25 cellular contexts compared by ENCODE assay signal in the genomic region with DNA sequence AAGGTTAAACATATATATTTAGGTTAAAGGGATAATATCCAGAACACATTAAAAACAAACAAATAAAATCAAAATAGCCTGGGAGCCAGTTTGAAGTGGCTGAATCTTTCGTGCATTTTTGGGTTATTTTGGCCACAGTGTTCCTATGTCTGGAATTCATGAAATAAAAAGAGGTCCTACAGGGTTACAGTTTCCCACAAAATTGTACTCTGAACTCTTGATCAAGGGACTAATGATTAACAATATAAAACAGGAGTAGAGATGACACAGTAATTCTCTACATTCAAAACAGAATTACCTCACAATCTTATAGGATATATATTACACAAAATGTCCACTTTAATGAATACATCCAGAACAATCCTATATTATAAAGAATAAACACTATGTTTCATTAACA.
"Had no signal": no experiment of that assay in that cellular context is flagged by ENCODE, and none has a peak within 500 bp of the region (broad histone marks: within the 10 kb centered on the region; RNA-seq: fewer than 3 reads in every experiment).

No MANE protein-coding gene starts in this region.

- H3K27me3 Mint-ChIP-seq: dendritic cell treated with granulocyte-macrophage colony-stimulating factor and Interleukin-4, amounts not matched to agents 40 ng/mL and 50 ng/mL, for 4 days; effector memory CD8-positive, alpha-beta T cell had no signal

- FAIRE-seq: endometrium, islet of Langerhans, keratinocyte had no signal

- H3K9me3 ChIP-seq: colonic mucosa, esophagus squamous epithelium, gastrocnemius medialis, heart right ventricle, left ventricle myocardium inferior, lower lobe of right lung had no signal

- H3K4me1 Mint-ChIP-seq: endodermal cell had no signal

- H3K4me3 ChIP-seq: colonic mucosa, esophagus squamous epithelium, gastrocnemius medialis, heart right ventricle, left ventricle myocardium inferior, lower lobe of right lung had no signal

- H3K4me3 Mint-ChIP-seq: dendritic cell treated with granulocyte-macrophage colony-stimulating factor and Interleukin-4, amounts not matched to agents 40 ng/mL and 50 ng/mL, for 4 days; effector memory CD8-positive, alpha-beta T cell; endodermal cell had no signal

- H3K27ac Mint-ChIP-seq: dendritic cell treated with granulocyte-macrophage colony-stimulating factor and Interleukin-4, amounts not matched to agents 40 ng/mL and 50 ng/mL, for 4 days; effector memory CD8-positive, alpha-beta T cell; endodermal cell had no signal

- H3K27me3 ChIP-seq: colonic mucosa, esophagus squamous epithelium, gastrocnemius medialis, heart right ventricle had no signal

- ATAC-seq: effector memory CD8-positive, alpha-beta T cell; esophagus mucosa; gastrocnemius medialis; heart right ventricle; left cardiac atrium; lower lobe of right lung had no signal

- DNase-seq: colonic mucosa; cortex of kidney; effector CD8-positive, alpha-beta T cell; effector memory CD8-positive, alpha-beta T cell; endodermal cell; erythroblast; esophagus squamous epithelium; foreskin fibroblast; foreskin melanocyte; gastrocnemius medialis; glutamatergic neuron; head of caudate nucleus; heart right ventricle; hippocampal formation; left cardiac atrium; left ventricle myocardium inferior; lower lobe of right lung; mesenchymal stem cell; midbrain had no signal

- H3K27ac ChIP-seq: colonic mucosa, epithelial cell of prostate, esophagus squamous epithelium, gastrocnemius medialis, heart right ventricle, left ventricle myocardium inferior, lower lobe of right lung had no signal

- H3K9me3 Mint-ChIP-seq: dendritic cell treated with granulocyte-macrophage colony-stimulating factor and Interleukin-4, amounts not matched to agents 40 ng/mL and 50 ng/mL, for 4 days; effector memory CD8-positive, alpha-beta T cell; endodermal cell had no signal

- H3K4me1 ChIP-seq: colonic mucosa, esophagus squamous epithelium, lower lobe of right lung had no signal
